Comparison of ENCODE assay signal across 8 cellular contexts in the genomic region with DNA sequence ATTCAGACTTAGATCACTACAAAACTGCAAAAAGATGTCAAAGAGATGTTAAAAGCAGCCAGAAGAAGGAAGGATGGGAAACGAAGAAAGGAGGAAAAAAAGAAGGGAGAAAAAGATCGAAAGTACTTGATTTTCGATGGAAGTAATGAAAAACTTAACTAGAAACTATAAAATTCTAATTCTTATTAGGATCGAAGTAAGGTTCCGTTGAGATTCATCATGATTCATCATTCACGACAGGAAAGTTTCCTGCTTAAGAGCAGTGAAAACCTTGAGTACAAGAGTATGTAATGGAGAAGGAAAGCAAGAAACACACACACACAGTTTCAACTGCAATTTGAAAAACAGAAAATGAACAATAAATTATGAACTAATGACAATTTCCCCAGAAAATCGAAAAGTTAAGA. TPM values are rescaled to one million over a fixed set of nuclear protein-coding genes. Genes with fewer than 3 reads are reported as not detected.
DNase-seq lines count a peak whose midpoint lies in the region; ATAC-seq, FAIRE-seq and TF ChIP-seq lines count a peak whose summit lies in the region.

No MANE protein-coding gene starts in this region.

- no peaks in the 10 kb centered on the region for H3K9me3 ChIP-seq in kidney (ENCODE audit: control insufficient read depth in 1 of 2, low read length in 2 of 2)
- no peaks in the 10 kb centered on the region for H3K9me3 ChIP-seq in thymus (ENCODE audit: control insufficient read depth)

- no peaks in the 10 kb centered on the region for H3K27me3 ChIP-seq in thymus (ENCODE audit: control insufficient read depth, insufficient read depth)

- H3K9ac ChIP-seq in kidney (ENCODE audit: low read length in 2 of 2): no peak overlapping the region

- TF ChIP-seq CTCF in activated B cell treated with CpG ODN at 0.5 μM for 24 hours (IDR thresholded peaks at IDR 0.05) (no peak), kidney (IDR thresholded peaks at IDR 0.05; ENCODE audit: borderline replicate concordance, extremely low read depth, insufficient read depth) (no peak)

- H3K9me3 Mint-ChIP-seq in activated naive CD4-positive, alpha-beta T cell treated with anti-CD3 and anti-CD28 coated beads, Interleukin-2, amount 50 U/mL, for 24 hours: no peaks in the 10 kb centered on the region
- H3K9me3 Mint-ChIP-seq in activated B cell treated with CpG ODN at 0.5 μM for 24 hours: no peaks in the 10 kb centered on the region

- H3K36me3 ChIP-seq in kidney (ENCODE audit: control insufficient read depth in 1 of 2, insufficient read depth in 2 of 2, low read length in 2 of 2) (peaks cover 3 to 9% of the 10 kb centered on the region in 2 donors), thymus (ENCODE audit: control insufficient read depth, insufficient read depth) (no peaks in the 10 kb centered on the region)

- CTCF ChIA-PET in activated B cell treated with CpG ODN at 0.5 μM for 24 hours (lab: Charles Lee): no interaction called here

- no peak for DNase-seq in activated naive CD4-positive, alpha-beta T cell treated with anti-CD3 and anti-CD28 coated beads, Interleukin-2, amount 50 U/mL, for 16 hours
- DNase-seq in activated B cell treated with CpG ODN at 0.5 μM for 24 hours: no peak
- DNase-seq in kidney: no peak
- no peak for DNase-seq in HuH-7.5 (ENCODE audit: low spot score)
- DNase-seq in nucleus accumbens (lab: John Stamatoyannopoulos, UW): no peak

- peak overlapping the region; percentile 82 to 96 for H3K4me3 ChIP-seq in kidney (ENCODE audit: low read length in 2 of 2)
- peak overlapping the region; percentile 70 for H3K4me3 ChIP-seq in thymus (ENCODE audit: low read length)

- peaks cover 24% of the 10 kb centered on the region for H3K4me1 Mint-ChIP-seq in activated naive CD4-positive, alpha-beta T cell treated with anti-CD3 and anti-CD28 coated beads, Interleukin-2, amount 50 U/mL, for 24 hours
- peaks cover 26% of the 10 kb centered on the region for H3K4me1 Mint-ChIP-seq in activated B cell treated with CpG ODN at 0.5 μM for 24 hours

- POLR2A ChIA-PET in activated B cell treated with CpG ODN at 0.5 μM for 24 hours (lab: Charles Lee): no interaction called here

- no peak overlapping the region for H3K27ac Mint-ChIP-seq in activated naive CD4-positive, alpha-beta T cell treated with anti-CD3 and anti-CD28 coated beads, Interleukin-2, amount 50 U/mL, for 24 hours
- H3K27ac Mint-ChIP-seq in activated B cell treated with CpG ODN at 0.5 μM for 24 hours: peak overlapping the region; percentile 9

- H3K4me3 Mint-ChIP-seq in activated naive CD4-positive, alpha-beta T cell treated with anti-CD3 and anti-CD28 coated beads, Interleukin-2, amount 50 U/mL, for 24 hours: peak overlapping the region; percentile 96
- peak overlapping the region; percentile 95 for H3K4me3 Mint-ChIP-seq in activated B cell treated with CpG ODN at 0.5 μM for 24 hours

- ATAC-seq in activated B cell treated with CpG ODN at 0.5 μM for 24 hours (ENCODE audit: low read depth) (no peak), GM18909 (IDR thresholded peaks at IDR 0.05; ENCODE audit: poor library complexity, unreplicated experiment) (no peak)

- FAIRE-seq in kidney (lab: Jason Lieb, UNC): no peak

- H3K27ac ChIP-seq in kidney (ENCODE audit: low read depth in 2 of 2, low read length in 2 of 2): no peak overlapping the region
- H3K27ac ChIP-seq in thymus (ENCODE audit: low read depth): no peak overlapping the region

- H3K27me3 Mint-ChIP-seq in activated naive CD4-positive, alpha-beta T cell treated with anti-CD3 and anti-CD28 coated beads, Interleukin-2, amount 50 U/mL, for 24 hours: peaks cover 5% of the 10 kb centered on the region
- H3K27me3 Mint-ChIP-seq in activated B cell treated with CpG ODN at 0.5 μM for 24 hours: peaks cover 3% of the 10 kb centered on the region

- H3K36me3 Mint-ChIP-seq in activated naive CD4-positive, alpha-beta T cell treated with anti-CD3 and anti-CD28 coated beads, Interleukin-2, amount 50 U/mL, for 24 hours: peaks cover 3% of the 10 kb centered on the region
- peaks cover 27% of the 10 kb centered on the region for H3K36me3 Mint-ChIP-seq in activated B cell treated with CpG ODN at 0.5 μM for 24 hours (ENCODE audit: low read depth)

- H3K4me1 ChIP-seq in kidney (ENCODE audit: control insufficient read depth in 1 of 2, insufficient read depth in 1 of 2, low read depth in 1 of 2, low read length in 2 of 2): peaks cover 5 to 8% of the 10 kb centered on the region in 2 donors
- H3K4me1 ChIP-seq in thymus (ENCODE audit: control insufficient read depth, insufficient read depth, low read length): no peaks in the 10 kb centered on the region

- 25% methylated on average over 7 of the region's 7 CpGs for WGBS in thymus

- intact Hi-C loops in activated B cell treated with CpG ODN at 0.5 μM for 24 hours (cut with micrococcal nuclease): no loop called here
- intact Hi-C loops in kidney (cut with DNase I): loop anchor here (10.0 kb wide), 1 partner anchor 145 kb away; no protein-coding TSS in a partner anchor

RNA-seq across cellular contexts. Expression of a gene that starts 1.2 kb away (rescaled TPM):
- total RNA-seq in activated B cell treated with CpG ODN at 0.5 μM for 24 hours (32.7 and 36.1 TPM in 2 replicates), kidney (20.8 TPM)
- polyA plus RNA-seq in kidney (ENCODE audit: insufficient read depth, low read depth, low replicate concordance) (5.2 TPM), thymus (16.4 TPM)

RNA-seq across cellular contexts. Expression of a gene that starts 39.1 kb away (rescaled TPM):
- total RNA-seq in activated B cell treated with CpG ODN at 0.5 μM for 24 hours (0.09 and 0.42 TPM in 2 replicates), kidney (16.9 TPM)
- polyA plus RNA-seq in kidney (ENCODE audit: insufficient read depth, low read depth, low replicate concordance) (2.9 TPM), thymus (1.9 TPM)

Comparison
In these comparisons a context has a peak if more than half of its experiments do, and no peak if none do; other contexts are left out.
1. RNA of a gene that starts 39.1 kb away (total RNA-seq): 16.9 TPM in kidney (single experiment); 0.09 to 0.42 TPM in activated B cell treated with CpG ODN at 0.5 μM for 24 hours; every median in the first group is over 10 times any median in the second.